1 cellular context compared by ENCODE assay signal in genomic region chr2:142874293-142874814, GRCh38.
TF ChIP-seq lines count a peak whose summit lies in the region.

No MANE protein-coding gene starts in this region.

TF ChIP-seq in A549, 52 proteins besides CTCF, POLR2A, EP300 and RAD21 (continued from another document):
- TF ChIP-seq ATOH8 (CRISPR knock-in tag; IDR thresholded peaks at IDR 0.05; ENCODE audit: low read depth) (no peak), PBX3 (IDR thresholded peaks at IDR 0.05) (peak; percentile 67), FOSL2 (IDR thresholded peaks at IDR 0.05) (peak; percentile 98), FOSL2 (CRISPR knock-in tag; IDR thresholded peaks at IDR 0.05) (peak; percentile 98), MAX (IDR thresholded peaks at IDR 0.05) (peak; percentile 87), FOSB (CRISPR knock-in tag; IDR thresholded peaks at IDR 0.05) (no peak), ZC3H11A (IDR thresholded peaks at IDR 0.05) (no peak), USF2 (IDR thresholded peaks at IDR 0.05) (peak; percentile 72), EHF (CRISPR knock-in tag; IDR thresholded peaks at IDR 0.05) (peak; percentile 69; the same call in 1 of the 2 replicates), ZSCAN20 (CRISPR knock-in tag; IDR thresholded peaks at IDR 0.05) (peak; percentile 52; the same call in 1 of the 2 replicates), BCL3 (IDR thresholded peaks at IDR 0.05) (peak; percentile 99), RARB (CRISPR knock-in tag; IDR thresholded peaks at IDR 0.05) (no peak)
